In the genomic region with DNA sequence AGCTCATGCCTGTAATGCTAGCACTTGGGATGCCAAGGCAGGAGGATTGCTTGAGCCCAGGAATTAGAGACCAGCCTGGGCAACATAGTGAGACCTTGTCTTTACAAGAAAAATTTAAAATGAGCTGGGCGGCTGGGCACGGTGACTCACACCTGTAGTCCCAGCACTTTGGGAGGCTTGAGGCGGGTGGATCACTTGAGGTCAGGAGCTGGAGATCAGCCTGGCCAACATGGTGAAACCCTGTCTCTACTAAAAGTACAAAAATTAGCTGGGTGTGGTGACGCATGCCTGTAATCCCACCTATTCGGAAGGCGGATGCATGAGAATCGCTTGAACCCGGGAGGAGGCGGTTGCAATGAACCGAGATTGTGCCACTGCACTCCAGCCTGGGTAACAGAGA, we compare ENCODE assay signal across 7 cellular contexts. TPM values are rescaled to one million over a fixed set of nuclear protein-coding genes. Genes with fewer than 3 reads are reported as not detected.
A peak's percentile ranks its signal among the peaks of the same experiment; 100 is the strongest.
DNase-seq lines count a peak whose midpoint lies in the region; FAIRE-seq and TF ChIP-seq lines count a peak whose summit lies in the region.
"Not testable (repeated sequence)": the region's sequence is repeated elsewhere in the genome, so short reads cannot be mapped to it uniquely, and the experiment has no call there.

No MANE protein-coding gene starts in this region.

- DNase-seq in Calu3; activated T-cell treated with anti-CD3 and anti-CD28 coated beads, Interleukin-2, amount 50 U/mL, for 24 hours; keratinocyte (ENCODE audit: low read depth, low spot score); osteocyte (ENCODE audit: extremely low spot score, unreplicated experiment): not testable (repeated sequence)
- peak; percentile 25 for DNase-seq in M059J (ENCODE audit: low read depth)
- peak; percentile 39 for DNase-seq in amniotic epithelial cell (ENCODE audit: low read depth)

- H3K79me2 ChIP-seq in SU-DHL-6 (ENCODE audit: insufficient read depth, low read length) (peaks cover 24% of the 10 kb centered on the region), keratinocyte (ENCODE audit: control insufficient read depth, insufficient read depth, low read length) (peaks cover 18% of the 10 kb centered on the region)

- not testable (repeated sequence) for H3K36me3 ChIP-seq in SU-DHL-6 (ENCODE audit: low read length); keratinocyte (ENCODE audit: control insufficient read depth in 2 of 2, extremely low read depth in 1 of 2, insufficient read depth in 2 of 2, low read length in 2 of 2)

- H4K20me1 ChIP-seq in SU-DHL-6 (ENCODE audit: low read depth, low read length); keratinocyte (ENCODE audit: control insufficient read depth, extremely low read depth, insufficient read depth, low read length): not testable (repeated sequence)

- TF ChIP-seq CTCF in Calu3 (IDR thresholded peaks at IDR 0.05; ENCODE audit: unreplicated experiment); SU-DHL-6 (IDR thresholded peaks at IDR 0.05; ENCODE audit: insufficient read depth, low read length, poor library complexity, severe bottlenecking); keratinocyte (optimal IDR thresholded peaks at IDR 0.05 in 1 of 3, IDR thresholded peaks at IDR 0.05 in 1 of 3, conservative IDR thresholded peaks at IDR 0.05 in 1 of 3; ENCODE audit: extremely low read depth in 1 of 3, insufficient read depth in 2 of 3, low read length in 3 of 3); osteocyte (IDR thresholded peaks at IDR 0.05): not testable (repeated sequence)

- H3K4me1 ChIP-seq in keratinocyte (ENCODE audit: control insufficient read depth, extremely low read depth, insufficient read depth, low read length) = peaks cover 23% of the 10 kb centered on the region

- not testable (repeated sequence) for H2AFZ ChIP-seq in SU-DHL-6 (ENCODE audit: low read depth, low read length, severe bottlenecking); keratinocyte (ENCODE audit: control insufficient read depth, low read length)

- not testable (repeated sequence) for H3K4me3 ChIP-seq in SU-DHL-6 (ENCODE audit: insufficient read depth, low read length, poor library complexity, severe bottlenecking); keratinocyte (ENCODE audit: control insufficient read depth in 2 of 3, extremely low read depth in 1 of 3, insufficient read depth in 2 of 3, low read depth in 1 of 3, low read length in 3 of 3)

- H3K4me2 ChIP-seq in SU-DHL-6 (ENCODE audit: low read depth, low read length, poor library complexity, severe bottlenecking) = peak overlapping the region; percentile 89
- H3K4me2 ChIP-seq in keratinocyte (ENCODE audit: control insufficient read depth, extremely low read depth, insufficient read depth, low read depth, low read length) = peak overlapping the region; percentile 91

- CTCF ChIA-PET in Calu3 (lab: Charles Lee) = not testable (repeated sequence)

- not testable (repeated sequence) for H3K27me3 ChIP-seq in SU-DHL-6 (ENCODE audit: low read length); keratinocyte (ENCODE audit: control insufficient read depth, extremely low read depth, insufficient read depth, low read length)

- BruUV-seq in Calu3 (replicated peaks; lab: Mats Ljungman, UMichigan) = not testable (repeated sequence)

- not testable (repeated sequence) for H3K27ac ChIP-seq in SU-DHL-6 (ENCODE audit: low read depth, low read length); keratinocyte (ENCODE audit: control insufficient read depth, insufficient read depth, low read length)

- dilution Hi-C loops in keratinocyte (cut with MboI; ENCODE audit: extremely low pct_ligation_motif_present, low sequenced_read_pairs) = loop anchor here (10.0 kb wide), 1 partner anchor 57 kb away; the partner anchor contains the start of gene ARAP1

- intact Hi-C loops in Calu3 (cut with micrococcal nuclease; ENCODE audit: unreplicated experiment) = loop anchor here (5.0 kb wide), 1 partner anchor 89 kb away; no protein-coding TSS in a partner anchor

- H3K9ac ChIP-seq in SU-DHL-6 (ENCODE audit: low read length); keratinocyte (ENCODE audit: control insufficient read depth, extremely low read depth, insufficient read depth, low read length): not testable (repeated sequence)

- peak overlapping the region; percentile 88 for H3K4me3 Mint-ChIP-seq in Calu3 (ENCODE audit: low read depth, unreplicated experiment)
- H3K4me3 Mint-ChIP-seq in activated T-cell treated with anti-CD3 and anti-CD28 coated beads, Interleukin-2, amount 50 U/mL, for 24 hours = peak overlapping the region; percentile 100
- not testable (repeated sequence) for H3K4me3 Mint-ChIP-seq in osteocyte (ENCODE audit: unreplicated experiment)

- H3K4me1 Mint-ChIP-seq in Calu3 (ENCODE audit: low read depth, unreplicated experiment) (peaks cover 26% of the 10 kb centered on the region), osteocyte (ENCODE audit: unreplicated experiment) (peaks cover 39% of the 10 kb centered on the region)
- H3K4me1 Mint-ChIP-seq in activated T-cell treated with anti-CD3 and anti-CD28 coated beads, Interleukin-2, amount 50 U/mL, for 24 hours (ENCODE audit: low read depth) = peaks cover 32% of the 10 kb centered on the region

- not testable (repeated sequence) for FAIRE-seq in keratinocyte (lab: Jason Lieb, UNC)

- H3K36me3 Mint-ChIP-seq in Calu3 (ENCODE audit: insufficient read depth, unreplicated experiment) = peaks cover 30% of the 10 kb centered on the region
- peaks cover 78% of the 10 kb centered on the region for H3K36me3 Mint-ChIP-seq in activated T-cell treated with anti-CD3 and anti-CD28 coated beads, Interleukin-2, amount 50 U/mL, for 24 hours (ENCODE audit: low read depth)
- H3K36me3 Mint-ChIP-seq in osteocyte (ENCODE audit: unreplicated experiment) = not testable (repeated sequence)

- peaks cover 14% of the 10 kb centered on the region for H3F3A ChIP-seq in SU-DHL-6 (ENCODE audit: insufficient read depth)

- H3K9me3 Mint-ChIP-seq in Calu3 (ENCODE audit: low read depth, unreplicated experiment); activated T-cell treated with anti-CD3 and anti-CD28 coated beads, Interleukin-2, amount 50 U/mL, for 24 hours; osteocyte (ENCODE audit: unreplicated experiment): not testable (repeated sequence)

- not testable (repeated sequence) for H3K27ac Mint-ChIP-seq in Calu3 (ENCODE audit: unreplicated experiment)
- peak overlapping the region; percentile 66 for H3K27ac Mint-ChIP-seq in activated T-cell treated with anti-CD3 and anti-CD28 coated beads, Interleukin-2, amount 50 U/mL, for 24 hours
- peak overlapping the region; percentile 8 for H3K27ac Mint-ChIP-seq in osteocyte (ENCODE audit: unreplicated experiment)

- H3K27me3 Mint-ChIP-seq in Calu3 (ENCODE audit: unreplicated experiment); activated T-cell treated with anti-CD3 and anti-CD28 coated beads, Interleukin-2, amount 50 U/mL, for 24 hours; osteocyte (ENCODE audit: unreplicated experiment): not testable (repeated sequence)

- H3K9me2 ChIP-seq in SU-DHL-6 (replicated peaks; ENCODE audit: insufficient read depth, low read length) = not testable (repeated sequence)

- not testable (repeated sequence) for H3K9me1 ChIP-seq in keratinocyte (ENCODE audit: control insufficient read depth, extremely low read depth, insufficient read depth, low read length)

- H3K9me3 ChIP-seq in SU-DHL-6 (ENCODE audit: insufficient read depth, low read length); keratinocyte (ENCODE audit: control insufficient read depth, low read depth, low read length): not testable (repeated sequence)

RNA-seq across cellular contexts. Expression of gene ATG16L2, which starts 2.5 kb away (rescaled TPM):
- 28.7 and 29.1 TPM in 2 replicates for total RNA-seq in Calu3 (2022)
- 2.1 and 3.5 TPM in 2 replicates for total RNA-seq in M059J (2014; rRNA removed; shearing (Covaris generic))
- 8.0 to 18.3 TPM (median 9.9 TPM) in 3 replicates for polyA plus RNA-seq in keratinocyte
- 15.6 TPM for polyA plus RNA-seq in keratinocyte (2011; ENCODE audit: low read depth)
- polyA plus RNA-seq in keratinocyte (2011; cell fraction: cytosol; rRNA removed) = 1.3 and 2.6 TPM in 2 replicates
- 62.1 and 74.2 TPM in 2 replicates for polyA plus RNA-seq in keratinocyte (2011; cell fraction: nucleus; rRNA removed)
- polyA plus RNA-seq in keratinocyte (2012; ENCODE audit: low replicate concordance) = 5.4 and 39.3 TPM in 2 replicates
- polyA minus RNA-seq in keratinocyte = 7.0 to 9.6 TPM (median 7.1 TPM) in 3 replicates
- 3.1 TPM for polyA minus RNA-seq in keratinocyte (2011; cell fraction: cytosol; rRNA and poly(A)+ RNA removed)
- 9.6 and 17.8 TPM in 2 replicates for polyA minus RNA-seq in keratinocyte (2011; cell fraction: nucleus; rRNA and poly(A)+ RNA removed)
- 17.1 and 18.2 TPM in 2 replicates for total RNA-seq in osteocyte

RNA-seq across cellular contexts. Expression of gene STARD10, which starts 17.8 kb away (rescaled TPM):
- total RNA-seq in Calu3 (2022) (55.1 and 68.9 TPM in 2 replicates), osteocyte (27.7 and 35.3 TPM in 2 replicates)
- 17.7 and 28.7 TPM in 2 replicates for total RNA-seq in M059J (2014; rRNA removed; shearing (Covaris generic))
- 67.0 to 115 TPM (median 79.2 TPM) in 3 replicates for polyA plus RNA-seq in keratinocyte
- polyA plus RNA-seq in keratinocyte (2011; ENCODE audit: low read depth) = 37.5 TPM
- polyA plus RNA-seq in keratinocyte (2011; cell fraction: cytosol; rRNA removed) = 85.7 and 109 TPM in 2 replicates
- 33.0 and 34.4 TPM in 2 replicates for polyA plus RNA-seq in keratinocyte (2011; cell fraction: nucleus; rRNA removed)
- polyA plus RNA-seq in keratinocyte (2012; ENCODE audit: low replicate concordance) = 60.4 and 67.0 TPM in 2 replicates
- polyA minus RNA-seq in keratinocyte = 60.1 to 123 TPM (median 113 TPM) in 3 replicates
- 104 TPM for polyA minus RNA-seq in keratinocyte (2011; cell fraction: cytosol; rRNA and poly(A)+ RNA removed)
- polyA minus RNA-seq in keratinocyte (2011; cell fraction: nucleus; rRNA and poly(A)+ RNA removed) = 18.1 and 21.2 TPM in 2 replicates

RNA-seq across cellular contexts. Expression of gene ARAP1, which starts 59.5 kb away (rescaled TPM):
- total RNA-seq in Calu3 (2022) (53.0 and 61.3 TPM in 2 replicates), osteocyte (61.9 and 64.2 TPM in 2 replicates)
- 17.7 and 44.7 TPM in 2 replicates for total RNA-seq in M059J (2014; rRNA removed; shearing (Covaris generic))
- 32.8 to 41.4 TPM (median 36.1 TPM) in 3 replicates for polyA plus RNA-seq in keratinocyte
- 66.3 TPM for polyA plus RNA-seq in keratinocyte (2011; ENCODE audit: low read depth)
- polyA plus RNA-seq in keratinocyte (2011; cell fraction: cytosol; rRNA removed) = 15.4 and 32.8 TPM in 2 replicates
- polyA plus RNA-seq in keratinocyte (2011; cell fraction: nucleus; rRNA removed) = 67.7 and 82.5 TPM in 2 replicates
- 37.8 and 43.0 TPM in 2 replicates for polyA plus RNA-seq in keratinocyte (2012; ENCODE audit: low replicate concordance)
- polyA minus RNA-seq in keratinocyte = 55.8 to 89.2 TPM (median 62.3 TPM) in 3 replicates
- 79.2 TPM for polyA minus RNA-seq in keratinocyte (2011; cell fraction: cytosol; rRNA and poly(A)+ RNA removed)
- polyA minus RNA-seq in keratinocyte (2011; cell fraction: nucleus; rRNA and poly(A)+ RNA removed) = 59.9 and 66.4 TPM in 2 replicates
